In the genomic region with DNA sequence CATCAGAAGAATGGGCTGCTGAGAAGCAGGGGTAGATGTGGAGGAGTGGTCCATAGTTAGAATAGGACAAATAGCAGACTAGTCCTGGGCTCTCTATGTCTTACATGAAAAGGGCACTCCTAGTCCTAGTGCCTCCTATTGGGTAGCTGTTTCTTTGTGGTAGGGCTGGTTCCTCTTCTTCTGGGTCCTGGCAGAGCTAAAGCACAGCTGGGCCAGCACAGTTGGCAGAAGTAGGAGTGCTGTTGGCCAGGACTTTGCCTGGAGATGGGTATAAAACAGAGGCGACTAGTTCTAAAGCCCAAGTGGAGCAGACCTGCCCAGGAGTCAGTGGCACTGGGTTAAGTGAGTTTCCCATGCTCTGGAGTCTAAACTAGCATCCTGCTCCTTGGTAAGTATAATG, we compare ENCODE assay signal across 25 cellular contexts.
"Had no signal": no experiment of that assay in that cellular context is flagged by ENCODE, and none has a peak within 500 bp of the region (broad histone marks: within the 10 kb centered on the region; RNA-seq: fewer than 3 reads in every experiment).

No MANE protein-coding gene starts in this region.

- H3K4me3 Mint-ChIP-seq: activated B cell treated with CpG ODN at 0.5 μM for 24 hours; activated CD4-positive, alpha-beta T cell treated with anti-CD3 and anti-CD28 coated beads, Interleukin-2, amount 10 ng/mL, durations not matched to agents 24 days and 14 days; activated CD8-positive, alpha-beta memory T cell treated with anti-CD3 and anti-CD28 coated beads, Interleukin-2, amount 10 ng/mL, durations not matched to agents 7 days and 5 days; activated naive CD8-positive, alpha-beta T cell treated with anti-CD3 and anti-CD28 coated beads, Interleukin-2, amount 50 U/mL, for 24 hours; activated T-cell treated with anti-CD3 and anti-CD28 coated beads, Interleukin-2, amount 50 U/mL, for 24 hours; T-helper 17 cell had no signal

- H3K27ac ChIP-seq: ascending aorta, body of pancreas, KMS-11 had no signal

- H3K27me3 ChIP-seq: ascending aorta, body of pancreas, MG63 had no signal

- H3K27ac Mint-ChIP-seq: activated B cell treated with CpG ODN at 0.5 μM for 24 hours; activated CD4-positive, alpha-beta T cell treated with anti-CD3 and anti-CD28 coated beads, Interleukin-2, amount 10 ng/mL, durations not matched to agents 24 days and 14 days; activated CD8-positive, alpha-beta memory T cell treated with anti-CD3 and anti-CD28 coated beads, Interleukin-2, amount 10 ng/mL, durations not matched to agents 7 days and 5 days; activated naive CD8-positive, alpha-beta T cell treated with anti-CD3 and anti-CD28 coated beads, Interleukin-2, amount 50 U/mL, for 24 hours; activated T-cell treated with anti-CD3 and anti-CD28 coated beads, Interleukin-2, amount 50 U/mL, for 24 hours; T-helper 17 cell had no signal

- ATAC-seq: activated CD8-positive, alpha-beta memory T cell treated with anti-CD3 and anti-CD28 coated beads, Interleukin-2, amount 10 ng/mL, durations not matched to agents 7 days and 5 days; activated naive CD4-positive, alpha-beta T cell treated with anti-CD3 and anti-CD28 coated beads, Interleukin-2, amount 50 U/mL, for 72 hours; activated naive CD8-positive, alpha-beta T cell treated with anti-CD3 and anti-CD28 coated beads, Interleukin-2, amount 50 U/mL, for 24 hours; body of pancreas; PC-3; T-helper 17 cell had no signal

- H3K4me1 Mint-ChIP-seq: activated CD4-positive, alpha-beta T cell treated with anti-CD3 and anti-CD28 coated beads, Interleukin-2, amount 10 ng/mL, durations not matched to agents 24 days and 14 days; activated CD8-positive, alpha-beta memory T cell treated with anti-CD3 and anti-CD28 coated beads, Interleukin-2, amount 10 ng/mL, durations not matched to agents 7 days and 5 days had no signal

- H3K27me3 Mint-ChIP-seq: activated B cell treated with CpG ODN at 0.5 μM for 24 hours, T-helper 17 cell had no signal

- H3K4me3 ChIP-seq: ascending aorta, body of pancreas, MG63 had no signal

- H3K9me3 ChIP-seq: ascending aorta, body of pancreas, MG63 had no signal

- DNase-seq: activated B cell treated with CpG ODN at 0.5 μM for 24 hours; activated CD4-positive, alpha-beta T cell treated with anti-CD3 and anti-CD28 coated beads for 1 hour; activated CD4-positive, alpha-beta T cell treated with anti-CD3 and anti-CD28 coated beads, Interleukin-2, amount 10 ng/mL, durations not matched to agents 24 days and 14 days; activated CD4-positive, alpha-beta T cell treated with anti-CD3 and anti-CD28 coated beads, Interleukin-2, amount 50 U/mL, for 48 hours; activated CD8-positive, alpha-beta memory T cell treated with anti-CD3 and anti-CD28 coated beads, Interleukin-2, amount 10 ng/mL, durations not matched to agents 7 days and 5 days; activated effector memory CD4-positive, alpha-beta T cell treated with anti-CD3 and anti-CD28 coated beads, Interleukin-2, amount 50 U/mL, for 16 hours; activated naive CD4-positive, alpha-beta T cell treated with Interleukin-2 at 50 U/mL for 16 hours; activated naive CD8-positive, alpha-beta T cell treated with anti-CD3 and anti-CD28 coated beads, Interleukin-2, amount 50 U/mL, for 24 hours; activated T-cell treated with anti-CD3 and anti-CD28 coated beads, Interleukin-2, amount 50 U/mL, for 24 hours; amniotic stem cell; body of pancreas; MG63; NCI-H1105; NCI-H1436; NCI-H1694 treated with DMSO at 0.1 percent for 48 hours; NCI-H2081; NCI-H510A treated with DMSO at 0.1 percent for 48 hours; NCI-H69; PC-3; SIG-M5; T-helper 17 cell; T-helper 9 cell had no signal

- H3K9me3 Mint-ChIP-seq: activated CD4-positive, alpha-beta T cell treated with anti-CD3 and anti-CD28 coated beads, Interleukin-2, amount 10 ng/mL, durations not matched to agents 24 days and 14 days; activated naive CD8-positive, alpha-beta T cell treated with anti-CD3 and anti-CD28 coated beads, Interleukin-2, amount 50 U/mL, for 24 hours; activated T-cell treated with anti-CD3 and anti-CD28 coated beads, Interleukin-2, amount 50 U/mL, for 24 hours had no signal

- H3K36me3 ChIP-seq: ascending aorta, MG63 had no signal

- H3K36me3 Mint-ChIP-seq: activated CD8-positive, alpha-beta memory T cell treated with anti-CD3 and anti-CD28 coated beads, Interleukin-2, amount 10 ng/mL, durations not matched to agents 7 days and 5 days had no signal
